1 cellular context compared by ENCODE assay signal in the genomic region with DNA sequence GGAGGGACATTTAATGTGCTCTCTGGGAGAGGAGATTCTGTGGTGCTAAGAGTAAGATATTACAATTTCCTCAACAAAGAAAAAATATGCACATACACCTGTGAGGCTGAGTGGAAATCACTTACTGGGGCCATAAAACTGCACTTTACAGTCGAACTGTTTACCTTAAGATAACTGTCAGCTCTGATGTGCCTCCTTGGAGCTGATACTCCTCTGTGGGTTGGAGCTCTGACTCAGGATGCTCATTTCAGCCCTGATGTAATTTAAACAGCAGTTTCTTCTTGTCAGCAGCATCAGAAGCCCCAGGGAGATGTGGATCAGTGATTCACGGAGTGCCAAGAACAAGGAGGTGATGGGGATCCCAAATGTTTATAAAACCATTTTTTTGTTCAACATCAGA.
TF ChIP-seq lines count a peak whose summit lies in the region.

No MANE protein-coding gene starts in this region.

TF ChIP-seq in GM23338, 12 proteins besides CTCF, POLR2A, EP300 and RAD21 (continued from another document):
- TF ChIP-seq, protein P1, sequence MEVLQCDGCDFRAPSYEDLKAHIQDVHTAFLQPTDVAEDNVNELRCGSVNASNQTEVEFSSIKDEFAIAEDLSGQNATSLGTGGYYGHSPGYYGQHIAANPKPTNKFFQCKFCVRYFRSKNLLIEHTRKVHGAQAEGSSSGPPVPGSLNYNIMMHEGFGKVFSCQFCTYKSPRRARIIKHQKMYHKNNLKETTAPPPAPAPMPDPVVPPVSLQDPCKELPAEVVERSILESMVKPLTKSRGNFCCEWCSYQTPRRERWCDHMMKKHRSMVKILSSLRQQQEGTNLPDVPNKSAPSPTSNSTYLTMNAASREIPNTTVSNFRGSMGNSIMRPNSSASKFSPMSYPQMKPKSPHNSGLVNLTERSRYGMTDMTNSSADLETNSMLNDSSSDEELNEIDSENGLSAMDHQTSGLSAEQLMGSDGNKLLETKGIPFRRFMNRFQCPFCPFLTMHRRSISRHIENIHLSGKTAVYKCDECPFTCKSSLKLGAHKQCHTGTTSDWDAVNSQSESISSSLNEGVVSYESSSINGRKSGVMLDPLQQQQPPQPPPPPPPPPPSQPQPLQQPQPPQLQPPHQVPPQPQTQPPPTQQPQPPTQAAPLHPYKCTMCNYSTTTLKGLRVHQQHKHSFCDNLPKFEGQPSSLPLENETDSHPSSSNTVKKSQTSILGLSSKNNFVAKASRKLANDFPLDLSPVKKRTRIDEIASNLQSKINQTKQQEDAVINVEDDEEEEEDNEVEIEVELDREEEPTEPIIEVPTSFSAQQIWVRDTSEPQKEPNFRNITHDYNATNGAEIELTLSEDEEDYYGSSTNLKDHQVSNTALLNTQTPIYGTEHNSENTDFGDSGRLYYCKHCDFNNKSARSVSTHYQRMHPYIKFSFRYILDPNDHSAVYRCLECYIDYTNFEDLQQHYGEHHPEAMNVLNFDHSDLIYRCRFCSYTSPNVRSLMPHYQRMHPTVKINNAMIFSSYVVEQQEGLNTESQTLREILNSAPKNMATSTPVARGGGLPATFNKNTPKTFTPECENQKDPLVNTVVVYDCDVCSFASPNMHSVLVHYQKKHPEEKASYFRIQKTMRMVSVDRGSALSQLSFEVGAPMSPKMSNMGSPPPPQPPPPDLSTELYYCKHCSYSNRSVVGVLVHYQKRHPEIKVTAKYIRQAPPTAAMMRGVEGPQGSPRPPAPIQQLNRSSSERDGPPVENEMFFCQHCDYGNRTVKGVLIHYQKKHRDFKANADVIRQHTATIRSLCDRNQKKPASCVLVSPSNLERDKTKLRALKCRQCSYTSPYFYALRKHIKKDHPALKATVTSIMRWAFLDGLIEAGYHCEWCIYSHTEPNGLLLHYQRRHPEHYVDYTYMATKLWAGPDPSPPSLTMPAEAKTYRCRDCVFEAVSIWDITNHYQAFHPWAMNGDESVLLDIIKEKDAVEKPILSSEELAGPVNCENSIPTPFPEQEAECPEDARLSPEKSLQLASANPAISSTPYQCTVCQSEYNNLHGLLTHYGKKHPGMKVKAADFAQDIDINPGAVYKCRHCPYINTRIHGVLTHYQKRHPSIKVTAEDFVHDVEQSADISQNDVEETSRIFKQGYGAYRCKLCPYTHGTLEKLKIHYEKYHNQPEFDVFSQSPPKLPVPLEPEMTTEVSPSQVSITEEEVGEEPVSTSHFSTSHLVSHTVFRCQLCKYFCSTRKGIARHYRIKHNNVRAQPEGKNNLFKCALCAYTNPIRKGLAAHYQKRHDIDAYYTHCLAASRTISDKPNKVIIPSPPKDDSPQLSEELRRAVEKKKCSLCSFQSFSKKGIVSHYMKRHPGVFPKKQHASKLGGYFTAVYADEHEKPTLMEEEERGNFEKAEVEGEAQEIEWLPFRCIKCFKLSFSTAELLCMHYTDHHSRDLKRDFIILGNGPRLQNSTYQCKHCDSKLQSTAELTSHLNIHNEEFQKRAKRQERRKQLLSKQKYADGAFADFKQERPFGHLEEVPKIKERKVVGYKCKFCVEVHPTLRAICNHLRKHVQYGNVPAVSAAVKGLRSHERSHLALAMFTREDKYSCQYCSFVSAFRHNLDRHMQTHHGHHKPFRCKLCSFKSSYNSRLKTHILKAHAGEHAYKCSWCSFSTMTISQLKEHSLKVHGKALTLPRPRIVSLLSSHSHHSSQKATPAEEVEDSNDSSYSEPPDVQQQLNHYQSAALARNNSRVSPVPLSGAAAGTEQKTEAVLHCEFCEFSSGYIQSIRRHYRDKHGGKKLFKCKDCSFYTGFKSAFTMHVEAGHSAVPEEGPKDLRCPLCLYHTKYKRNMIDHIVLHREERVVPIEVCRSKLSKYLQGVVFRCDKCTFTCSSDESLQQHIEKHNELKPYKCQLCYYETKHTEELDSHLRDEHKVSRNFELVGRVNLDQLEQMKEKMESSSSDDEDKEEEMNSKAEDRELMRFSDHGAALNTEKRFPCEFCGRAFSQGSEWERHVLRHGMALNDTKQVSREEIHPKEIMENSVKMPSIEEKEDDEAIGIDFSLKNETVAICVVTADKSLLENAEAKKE (CRISPR knock-in tag; IDR thresholded peaks at IDR 0.05), result no peak
- TF ChIP-seq STAT1 (IDR thresholded peaks at IDR 0.05; ENCODE audit: unreplicated experiment) (no peak), JUNB (IDR thresholded peaks at IDR 0.05; ENCODE audit: unreplicated experiment) (no peak), CREB1 (CRISPR knock-in tag; IDR thresholded peaks at IDR 0.05; ENCODE audit: low read depth) (no peak), EZH2 (IDR thresholded peaks at IDR 0.05; ENCODE audit: low read depth, unreplicated experiment) (no peak)
